Comparison of ENCODE assay signal across 10 cellular contexts in the genomic region with DNA sequence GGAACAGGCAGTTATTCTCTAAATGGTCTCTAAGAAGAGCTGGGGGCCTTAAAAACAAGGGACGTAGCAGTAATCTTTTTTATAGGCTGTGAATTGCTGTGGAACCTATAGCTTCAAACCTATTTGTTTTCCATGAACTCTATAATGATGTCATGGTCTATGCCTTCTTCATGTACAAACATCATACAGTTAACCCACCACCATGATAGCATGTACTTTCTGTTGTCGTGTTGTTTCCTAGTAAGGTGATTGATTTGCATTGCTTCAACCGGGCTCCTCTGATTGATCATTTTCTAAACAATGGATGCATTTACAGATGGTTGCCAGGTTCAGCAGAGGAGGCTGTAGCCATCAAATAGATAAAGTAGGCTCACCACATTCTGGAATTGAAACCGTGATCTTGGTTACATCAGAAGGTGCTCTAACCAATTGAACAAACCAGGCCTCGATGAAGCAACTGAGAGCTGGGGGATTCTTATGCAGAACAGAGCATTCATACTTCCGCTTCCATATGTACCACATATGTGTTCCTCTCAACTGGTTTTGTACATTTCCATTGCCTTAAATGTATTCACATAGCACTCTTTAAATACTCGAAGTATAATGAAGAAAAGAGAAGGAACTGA. TPM values are rescaled to one million over a fixed set of nuclear protein-coding genes. Genes with fewer than 3 reads are reported as not detected.
DNase-seq lines count a peak whose midpoint lies in the region; ATAC-seq and TF ChIP-seq lines count a peak whose summit lies in the region.
"Had no signal": no experiment of that assay in that cellular context is flagged by ENCODE, and none has a peak within 500 bp of the region (broad histone marks: within the 10 kb centered on the region; RNA-seq: fewer than 3 reads in every experiment).

No MANE protein-coding gene starts in this region.

- intact Hi-C loops in Right ventricle myocardium superior (cut with DNase I) = no loop called here

- DNase-seq in GM10248 (ENCODE audit: extremely low spot score) (peak; percentile 62), SKM-1 (lab: John Stamatoyannopoulos, UW; ENCODE audit: unreplicated experiment) (peak; percentile 22), Right ventricle myocardium superior (no peak), right atrium auricular region (ENCODE audit: low spot score) (no peak), NCI-H1092 (lab: John Stamatoyannopoulos, UW) (no peak)
- no peak for DNase-seq in activated CD4-positive, alpha-beta T cell treated with anti-CD3 and anti-CD28 coated beads for 4 hours
- DNase-seq: activated naive CD8-positive, alpha-beta T cell treated with anti-CD3 and anti-CD28 coated beads for 36 hours had no signal

- H3K9me3 ChIP-seq in right atrium auricular region = no peaks in the 10 kb centered on the region
- H3K9me3 ChIP-seq: BLaER1 had no signal

- no peaks in the 10 kb centered on the region for H3K27me3 ChIP-seq in right atrium auricular region
- H3K27me3 ChIP-seq: BLaER1 had no signal

- no peak overlapping the region for H3K27ac ChIP-seq in right atrium auricular region
- H3K27ac ChIP-seq: BLaER1 had no signal

- POLR2A ChIA-PET in GM10248 (lab: Yijun Ruan, JAX) = no interaction called here

- H3K36me3 ChIP-seq in right atrium auricular region = no peaks in the 10 kb centered on the region
- H3K36me3 ChIP-seq: BLaER1 had no signal

- H3K4me1 ChIP-seq in right atrium auricular region = no peaks in the 10 kb centered on the region

- TF ChIP-seq CTCF in GM10248 (IDR thresholded peaks at IDR 0.05; ENCODE audit: control extremely low read depth, extremely low read depth, low read depth, missing control alignments) (no peak), right atrium auricular region (IDR thresholded peaks at IDR 0.05) (no peak)

- H3K4me3 ChIP-seq in right atrium auricular region = no peak overlapping the region
- H3K4me3 ChIP-seq: BLaER1 had no signal

- CTCF ChIA-PET in GM10248 (lab: Yijun Ruan, JAX) = interaction anchor here (1.0 to 8.8 kb wide), 6 partner anchors 9 to 235 kb away, joined by 3 to 103 read pairs (median 4); a partner anchor contains a TSS

- ATAC-seq in GM19467 (IDR thresholded peaks at IDR 0.05; ENCODE audit: unreplicated experiment) (peak; percentile 45), HG03095 (IDR thresholded peaks at IDR 0.05; ENCODE audit: unreplicated experiment) (peak; percentile 61), Right ventricle myocardium superior (ENCODE audit: poor library complexity) (no peak)

RNA-seq across cellular contexts. Expression of a gene that starts 25.6 kb away (rescaled TPM):
- total RNA-seq in Right ventricle myocardium superior (43.3 TPM), right atrium auricular region (10 to 100 TPM; 36.4 to 39.2 TPM)

Comparison
In these comparisons a context has a peak if more than half of its experiments do, and no peak if none do; other contexts are left out.
1. DNase-seq: peak in GM10248 (single experiment) and SKM-1 (single experiment); none in Right ventricle myocardium superior (single experiment), right atrium auricular region (single experiment), NCI-H1092 (single experiment) and activated CD4-positive, alpha-beta T cell treated with anti-CD3 and anti-CD28 coated beads for 4 hours (0 of 2).